In genomic region chr2:162072976-162073775, GRCh38 we compare ENCODE assay signal across 8 cellular contexts. TPM values are rescaled to one million over a fixed set of nuclear protein-coding genes. Genes with fewer than 3 reads are reported as not detected.
A peak's percentile ranks its signal among the peaks of the same experiment; 100 is the strongest.
DNase-seq lines count a peak whose midpoint lies in the region; ATAC-seq lines count a peak whose summit lies in the region.

No MANE protein-coding gene starts in this region.

- peaks cover 41% of the 10 kb centered on the region for H3K4me1 Mint-ChIP-seq in T-helper 17 cell

- H3K9ac ChIP-seq in endocrine pancreas (ENCODE audit: control insufficient read depth, insufficient read depth, low read length) = peak overlapping the region; percentile 35

- H3K4me1 ChIP-seq in endocrine pancreas (ENCODE audit: control insufficient read depth, insufficient read depth, low read length) (no peaks in the 10 kb centered on the region), aorta (ENCODE audit: control insufficient read depth in 1 of 2, insufficient read depth in 2 of 2, low read length in 2 of 2) (no peaks in the 10 kb centered on the region)

- H3K9me3 ChIP-seq in T-helper 17 cell (ENCODE audit: control insufficient read depth, low read length, poor library complexity, severe bottlenecking) (peaks cover 2% of the 10 kb centered on the region), endocrine pancreas (ENCODE audit: control insufficient read depth, low read length) (no peaks in the 10 kb centered on the region), aorta (ENCODE audit: control insufficient read depth, low read length) (peaks cover 2% of the 10 kb centered on the region)

- no peak overlapping the region for H3K27ac ChIP-seq in aorta (ENCODE audit: low read depth in 1 of 2, low read length in 2 of 2)

- ATAC-seq in GM19397 (IDR thresholded peaks at IDR 0.05; ENCODE audit: unreplicated experiment) (peak; percentile 1), T-helper 17 cell (peak; percentile 54), aorta (ENCODE audit: low FRiP score) (peak; percentile 20), GM21717 (IDR thresholded peaks at IDR 0.05; ENCODE audit: unreplicated experiment) (no peak)

- H3K36me3 ChIP-seq in endocrine pancreas (ENCODE audit: control insufficient read depth, insufficient read depth, low read length) (no peaks in the 10 kb centered on the region), aorta (ENCODE audit: control insufficient read depth in 1 of 2, insufficient read depth in 2 of 2, low read length in 1 of 2) (no peaks in the 10 kb centered on the region)

- H3K27me3 ChIP-seq in endocrine pancreas (ENCODE audit: control insufficient read depth, insufficient read depth, low read length) (no peaks in the 10 kb centered on the region), aorta (ENCODE audit: control insufficient read depth in 1 of 2, insufficient read depth in 2 of 2, low read length in 1 of 2) (no peaks in the 10 kb centered on the region)

- no peaks in the 10 kb centered on the region for H3K27me3 Mint-ChIP-seq in T-helper 17 cell

- intact Hi-C loops in aorta (cut with DNase I) = no loop called here

- peaks cover 9% of the 10 kb centered on the region for H3K36me3 Mint-ChIP-seq in T-helper 17 cell (ENCODE audit: low read depth)

- DNase-seq in T-helper 17 cell (no peak), myocyte (ENCODE audit: low read depth) (peak; percentile 43), aorta (no peak), cerebellum (ENCODE audit: low spot score) (no peak), amniotic stem cell (lab: John Stamatoyannopoulos, UW) (no peak)

- H3K4me3 ChIP-seq in endocrine pancreas (ENCODE audit: control insufficient read depth, insufficient read depth, low read length) (peak overlapping the region; percentile 40), aorta (ENCODE audit: low read length in 2 of 2) (no peak overlapping the region)

- H3K27ac Mint-ChIP-seq in T-helper 17 cell = peak overlapping the region; percentile 94

- WGBS in aorta, 2 donors = 16 to 17% methylated on average over 32 of the region's 32 CpGs

- peak overlapping the region; percentile 99 for H3K4me3 Mint-ChIP-seq in T-helper 17 cell

RNA-seq across cellular contexts. Expression of gene DPP4, which starts 0.8 kb away (rescaled TPM):
- 10 to 100 TPM; 53.6 to 57.3 TPM for total RNA-seq in T-helper 17 cell
- 13.0 and 19.6 TPM in 2 replicates for total RNA-seq in myocyte
- 2.8 TPM for polyA plus RNA-seq in myocyte (2012)
- total RNA-seq in aorta = 1 to 10 TPM; 3.5 to 3.7 TPM
- polyA plus RNA-seq in aorta = 1 to 10 TPM in 1 of 2 donors, under 1 TPM in 1; 0.20 to 4.1 TPM
- 1.2 TPM for total RNA-seq in cerebellum
